Comparison of ENCODE assay signal across 8 cellular contexts in the genomic region with DNA sequence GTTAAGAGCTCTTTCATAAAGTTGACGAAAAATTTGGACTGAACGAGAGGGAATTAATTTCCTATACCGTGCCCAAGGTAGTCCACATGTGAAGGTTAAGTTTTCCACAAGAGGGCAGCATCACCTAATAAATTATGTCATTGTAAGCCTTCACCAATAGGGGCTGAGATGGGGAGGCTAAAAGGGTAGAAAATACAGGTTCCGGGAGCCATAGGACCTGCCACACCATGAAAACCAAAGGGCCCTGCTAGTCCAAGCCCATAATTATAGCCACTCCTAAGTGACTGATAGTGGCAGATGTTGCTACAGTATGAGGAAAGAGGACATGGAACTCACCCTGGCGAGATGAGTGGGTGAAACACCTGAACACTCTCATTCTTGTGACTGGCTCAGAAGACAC.
DNase-seq lines count a peak whose midpoint lies in the region; ATAC-seq and TF ChIP-seq lines count a peak whose summit lies in the region.

No MANE protein-coding gene starts in this region.

- no peak for TF ChIP-seq POLR2A in esophagus squamous epithelium (IDR thresholded peaks at IDR 0.05)

- in situ Hi-C loops in KBM-7 (cut with MboI; ENCODE audit: low pct_unique_long_range_greater_than_20kb, low sequenced_read_pairs), result no loop called here

- no peaks in the 10 kb centered on the region for H3K9me3 ChIP-seq in esophagus squamous epithelium
- H3K9me3 ChIP-seq in neural progenitor cell (ENCODE audit: low read depth), result peaks cover 4% of the 10 kb centered on the region

- H3K4me3 ChIP-seq in esophagus squamous epithelium (no peak overlapping the region), neural progenitor cell (no peak overlapping the region)

- TF ChIP-seq CTCF in esophagus squamous epithelium (IDR thresholded peaks at IDR 0.05), result peak; percentile 49 to 66 (median 62)
- peak; percentile 65 for TF ChIP-seq CTCF in neural progenitor cell (IDR thresholded peaks at IDR 0.05)

- H3K4me1 ChIP-seq in esophagus squamous epithelium (no peaks in the 10 kb centered on the region), neural progenitor cell (no peaks in the 10 kb centered on the region)

- H3K9me3 Mint-ChIP-seq in stimulated activated naive CD8-positive, alpha-beta T cell treated with anti-CD3 and anti-CD28 coated beads, Interleukin-15, amount 100 ng/mL, for 72 hours, result no peaks in the 10 kb centered on the region
- H3K9me3 Mint-ChIP-seq in neural progenitor cell, result no peaks in the 10 kb centered on the region

- no peaks in the 10 kb centered on the region for H3K27me3 ChIP-seq in esophagus squamous epithelium
- H3K27me3 ChIP-seq in neural progenitor cell, result no peaks in the 10 kb centered on the region

- ATAC-seq in stimulated activated naive CD8-positive, alpha-beta T cell treated with anti-CD3 and anti-CD28 coated beads, Interleukin-15, amount 100 ng/mL, for 72 hours, result peak; percentile 74
- ATAC-seq in stimulated activated naive CD8-positive, alpha-beta T cell treated with anti-CD3 and anti-CD28 coated beads, Interleukin-15, Interleukin-2, amounts not matched to agents 100 U/mL and 50 U/mL, for 24 hours, result no peak
- ATAC-seq in GM21528 (IDR thresholded peaks at IDR 0.05; ENCODE audit: low FRiP score, unreplicated experiment), result peak; percentile 68

- H3K36me3 ChIP-seq in esophagus squamous epithelium (no peaks in the 10 kb centered on the region), neural progenitor cell (no peaks in the 10 kb centered on the region)

- no peak overlapping the region for H3K4me3 Mint-ChIP-seq in stimulated activated naive CD8-positive, alpha-beta T cell treated with anti-CD3 and anti-CD28 coated beads, Interleukin-15, amount 100 ng/mL, for 72 hours
- no peak overlapping the region for H3K4me3 Mint-ChIP-seq in neural progenitor cell

- DNase-seq in stimulated activated naive CD8-positive, alpha-beta T cell treated with anti-CD3 and anti-CD28 coated beads, Interleukin-15, amount 100 ng/mL, for 72 hours, result peak; percentile 1 to 11
- DNase-seq in stimulated activated naive CD8-positive, alpha-beta T cell treated with anti-CD3 and anti-CD28 coated beads, Interleukin-15, Interleukin-2, amounts not matched to agents 100 U/mL and 50 U/mL, for 24 hours, result no peak
- DNase-seq in KBM-7 (peak; percentile 68), SK-N-DZ (ENCODE audit: low spot score) (peak; percentile 52), esophagus squamous epithelium (lab: John Stamatoyannopoulos, UW) (no peak), neural progenitor cell (ENCODE audit: low spot score) (peak; percentile 67), KG1 (lab: John Stamatoyannopoulos, UW) (no peak)

- H4K20me1 ChIP-seq in neural progenitor cell (ENCODE audit: low read depth), result no peaks in the 10 kb centered on the region

- H3K79me2 ChIP-seq in neural progenitor cell (ENCODE audit: low read depth), result no peaks in the 10 kb centered on the region

- no peak overlapping the region for H3K4me2 ChIP-seq in neural progenitor cell

- H3K36me3 Mint-ChIP-seq in neural progenitor cell, result no peaks in the 10 kb centered on the region

- 0 to 20% methylated on average over 1 to 5 of the region's 5 CpGs for WGBS in esophagus squamous epithelium, 2 donors

- intact Hi-C loops in esophagus squamous epithelium (cut with DNase I), result no loop called here

- no peak overlapping the region for H3K9ac ChIP-seq in neural progenitor cell

- H3K27ac Mint-ChIP-seq in stimulated activated naive CD8-positive, alpha-beta T cell treated with anti-CD3 and anti-CD28 coated beads, Interleukin-15, amount 100 ng/mL, for 72 hours, result no peak overlapping the region
- H3K27ac Mint-ChIP-seq in neural progenitor cell, result no peak overlapping the region

- no peaks in the 10 kb centered on the region for H3K4me1 Mint-ChIP-seq in stimulated activated naive CD8-positive, alpha-beta T cell treated with anti-CD3 and anti-CD28 coated beads, Interleukin-15, amount 100 ng/mL, for 72 hours
- no peaks in the 10 kb centered on the region for H3K4me1 Mint-ChIP-seq in neural progenitor cell

- H2AFZ ChIP-seq in neural progenitor cell (replicated peaks), result no peak overlapping the region

- H3K27me3 Mint-ChIP-seq in stimulated activated naive CD8-positive, alpha-beta T cell treated with anti-CD3 and anti-CD28 coated beads, Interleukin-15, amount 100 ng/mL, for 72 hours, result peaks cover 6% of the 10 kb centered on the region
- no peaks in the 10 kb centered on the region for H3K27me3 Mint-ChIP-seq in neural progenitor cell (ENCODE audit: insufficient read depth, low read depth)

- no peaks in the 10 kb centered on the region for H3F3A ChIP-seq in neural progenitor cell (ENCODE audit: low read depth)

- H3K27ac ChIP-seq in esophagus squamous epithelium, result no peak overlapping the region
- no peak overlapping the region for H3K27ac ChIP-seq in neural progenitor cell

Comparison
In these comparisons a context has a peak if more than half of its experiments do, and no peak if none do; other contexts are left out.
1. DNase-seq: peak in stimulated activated naive CD8-positive, alpha-beta T cell treated with anti-CD3 and anti-CD28 coated beads, Interleukin-15, amount 100 ng/mL, for 72 hours (2 of 2), KBM-7 (single experiment), SK-N-DZ (single experiment) and neural progenitor cell (single experiment); none in stimulated activated naive CD8-positive, alpha-beta T cell treated with anti-CD3 and anti-CD28 coated beads, Interleukin-15, Interleukin-2, amounts not matched to agents 100 U/mL and 50 U/mL, for 24 hours (single experiment), esophagus squamous epithelium (single experiment) and KG1 (single experiment).